8 cellular contexts compared by ENCODE assay signal in the genomic region with DNA sequence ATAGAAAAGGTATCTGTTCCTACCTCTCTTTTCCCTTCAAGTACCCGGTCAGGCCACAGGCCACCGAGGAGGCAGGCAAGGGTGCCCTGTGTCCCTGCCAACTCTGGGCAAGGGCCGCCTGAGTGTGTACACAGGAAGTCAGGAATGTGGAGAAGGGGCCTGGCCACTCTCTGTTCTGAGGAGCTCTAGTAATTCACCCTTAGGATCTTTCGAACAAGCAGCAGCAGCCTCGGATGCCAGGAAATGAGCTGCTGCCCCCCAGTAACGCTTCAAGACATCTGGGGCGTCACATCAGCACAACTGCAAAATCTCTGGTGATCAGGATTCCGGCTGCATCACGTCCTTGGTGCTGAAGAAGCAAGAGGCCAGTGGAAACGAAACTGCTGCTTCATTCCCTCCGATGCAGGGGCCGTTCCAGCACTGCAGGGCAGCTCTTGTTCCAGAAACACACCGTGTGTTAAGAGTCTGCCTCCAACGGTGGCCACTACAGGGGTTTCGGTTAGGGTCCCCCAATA. TPM values are rescaled to one million over a fixed set of nuclear protein-coding genes. Genes with fewer than 3 reads are reported as not detected.
DNase-seq lines count a peak whose midpoint lies in the region; ATAC-seq and TF ChIP-seq lines count a peak whose summit lies in the region.

No MANE protein-coding gene starts in this region.

- H3K27ac Mint-ChIP-seq in nephron progenitor cell = no peak overlapping the region

- no peak overlapping the region for H2AFZ ChIP-seq in PC-3 (ENCODE audit: low read length)

- peak overlapping the region; percentile 78 for H3K9ac ChIP-seq in PC-3 (ENCODE audit: low read length)

- H3K9me3 ChIP-seq in PC-3 (ENCODE audit: low read length) = no peaks in the 10 kb centered on the region
- peaks cover 6% of the 10 kb centered on the region for H3K9me3 ChIP-seq in WERI-Rb-1 (ENCODE audit: severe bottlenecking)

- no peaks in the 10 kb centered on the region for H3K9me2 ChIP-seq in PC-3 (replicated peaks; ENCODE audit: low read length)

- POLR2A ChIA-PET in PC-3 (lab: Charles Lee; ENCODE audit: unreplicated experiment) = interaction anchor here (0.6 kb wide), 1 partner anchor 60 kb away, joined by 5 read pairs; no protein-coding TSS in a partner anchor

- CTCF ChIA-PET in PC-3 (lab: Charles Lee) = interaction anchor here (0.6 kb wide), 1 partner anchor 13 kb away, joined by 9 read pairs; no protein-coding TSS in a partner anchor

- BruUV-seq in PC-3 (replicated peaks; lab: Mats Ljungman, UMichigan) = no TSS peak

- peak overlapping the region; percentile 91 for H3K4me2 ChIP-seq in PC-3 (ENCODE audit: low read length)

- ATAC-seq in PC-3 (peak; percentile 65), HG02870 (IDR thresholded peaks at IDR 0.05; ENCODE audit: unreplicated experiment) (no peak)

- peak overlapping the region; percentile 94 for H3K4me3 ChIP-seq in PC-3 (ENCODE audit: low read length)
- H3K4me3 ChIP-seq in fibroblast of the aortic adventitia (ENCODE audit: low read depth, low read length) = peak overlapping the region; percentile 82
- H3K4me3 ChIP-seq in WERI-Rb-1 (ENCODE audit: low read depth, low read length) = no peak overlapping the region

- peaks cover 23% of the 10 kb centered on the region for H3K36me3 Mint-ChIP-seq in nephron progenitor cell (ENCODE audit: low read depth)

- intact Hi-C loops in PC-3 (cut with micrococcal nuclease) = no loop called here

- H3K27me3 ChIP-seq in PC-3 (ENCODE audit: low read length) (no peaks in the 10 kb centered on the region), WERI-Rb-1 (ENCODE audit: insufficient read depth, low read depth, severe bottlenecking) (peaks cover 50% of the 10 kb centered on the region)

- H3K4me1 Mint-ChIP-seq in nephron progenitor cell = peaks cover 56% of the 10 kb centered on the region

- H3F3A ChIP-seq in PC-3 (ENCODE audit: low read length, unreplicated experiment) = no peaks in the 10 kb centered on the region

- H3K79me2 ChIP-seq in PC-3 (ENCODE audit: low read length) = peaks cover 78% of the 10 kb centered on the region

- H3K4me1 ChIP-seq in PC-3 (ENCODE audit: insufficient read depth, low read length) = peaks cover 21% of the 10 kb centered on the region; the same call in 1 of the 2 replicates

- DNase-seq in AG20443 (ENCODE audit: low spot score) = peak; percentile 71
- DNase-seq in PC-3 = peak; percentile 70
- DNase-seq in fibroblast of the aortic adventitia (ENCODE audit: low read depth) = peak; percentile 52
- no peak for DNase-seq in nephron progenitor cell
- DNase-seq in SIG-M5 treated with dmso at 0.1 percent for 504 hours (lab: John Stamatoyannopoulos, UW; ENCODE audit: unreplicated experiment) = no peak
- no peak for DNase-seq in cerebellum (ENCODE audit: low spot score)
- no peak for DNase-seq in WERI-Rb-1

- no peaks in the 10 kb centered on the region for H4K20me1 ChIP-seq in PC-3 (ENCODE audit: low read length)

- no peaks in the 10 kb centered on the region for H3K36me3 ChIP-seq in PC-3 (ENCODE audit: low read depth, low read length)
- H3K36me3 ChIP-seq in WERI-Rb-1 = no peaks in the 10 kb centered on the region

- H3K27me3 Mint-ChIP-seq in nephron progenitor cell (ENCODE audit: low read depth, poor library complexity) = peaks cover 43% of the 10 kb centered on the region

- TF ChIP-seq CTCF in PC-3 (conservative IDR thresholded peaks at IDR 0.05; ENCODE audit: low read depth, low read length) (no peak), fibroblast of the aortic adventitia (IDR thresholded peaks at IDR 0.05; ENCODE audit: insufficient read depth, low read length) (no peak), nephron progenitor cell (IDR thresholded peaks at IDR 0.05) (no peak), WERI-Rb-1 (IDR thresholded peaks at IDR 0.05; ENCODE audit: low read depth, low read length) (no peak)

- peak overlapping the region; percentile 91 for H3K4me3 Mint-ChIP-seq in nephron progenitor cell

- H3K27ac ChIP-seq in PC-3 (ENCODE audit: low read length) (peak overlapping the region; percentile 66), WERI-Rb-1 (no peak overlapping the region)

- H3K9me3 Mint-ChIP-seq in nephron progenitor cell = peaks cover 15% of the 10 kb centered on the region

RNA-seq across cellular contexts. Expression of a gene that starts 2.0 kb away (rescaled TPM):
- 22.9 and 27.9 TPM in 2 replicates for total RNA-seq in PC-3 (2014; rRNA removed)
- total RNA-seq in fibroblast of the aortic adventitia (ENCODE audit: low replicate concordance) = 1.6 and 3.5 TPM in 2 replicates
- total RNA-seq in cerebellum = 1.9 TPM

RNA-seq across cellular contexts. Expression of a gene that starts 55.9 kb away (rescaled TPM):
- total RNA-seq in PC-3 (2014; rRNA removed) = 18.7 and 19.0 TPM in 2 replicates
- 14.8 and 14.9 TPM in 2 replicates for total RNA-seq in fibroblast of the aortic adventitia (ENCODE audit: low replicate concordance)
- 22.9 TPM for total RNA-seq in cerebellum

Comparison
In these comparisons a context has a peak if more than half of its experiments do, and no peak if none do; other contexts are left out.
1. DNase-seq: peak in AG20443 (single experiment), PC-3 (single experiment) and fibroblast of the aortic adventitia (single experiment); none in nephron progenitor cell (single experiment), SIG-M5 treated with dmso at 0.1 percent for 504 hours (single experiment), cerebellum (single experiment) and WERI-Rb-1 (single experiment).